11 cellular contexts compared by ENCODE assay signal in the genomic region with DNA sequence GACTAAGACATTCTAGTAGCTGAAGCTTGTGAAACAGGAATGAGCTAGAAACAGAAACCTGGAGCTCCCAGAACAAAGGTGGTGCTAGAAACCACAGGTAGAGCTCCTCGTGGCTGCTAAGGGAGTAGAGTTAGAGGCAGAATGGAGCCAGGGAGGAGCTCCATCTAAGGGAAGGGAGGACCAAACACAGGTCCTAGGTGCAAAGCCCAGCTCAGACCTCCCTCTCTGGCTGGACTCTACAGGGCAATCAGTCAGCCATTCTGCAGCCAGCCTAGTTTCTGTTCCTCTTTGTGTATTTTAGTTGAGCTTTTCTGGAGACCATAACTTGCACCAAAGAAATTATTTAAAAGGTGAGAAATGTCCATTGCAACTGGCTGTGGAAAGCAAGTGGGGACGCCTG.
DNase-seq lines count a peak whose midpoint lies in the region; ATAC-seq lines count a peak whose summit lies in the region.
"Had no signal": no experiment of that assay in that cellular context is flagged by ENCODE, and none has a peak within 500 bp of the region (broad histone marks: within the 10 kb centered on the region; RNA-seq: fewer than 3 reads in every experiment).

No MANE protein-coding gene starts in this region.

- H3K4me1 Mint-ChIP-seq in naive B cell: peaks cover 24 to 37% (median 29%) of the 10 kb centered on the region in 3 donors

- H3K36me3 Mint-ChIP-seq in naive B cell: peaks cover 19 to 31% of the 10 kb centered on the region in 2 donors

- peak; percentile 50 for DNase-seq in NAMALWA (ENCODE audit: low spot score)
- DNase-seq in naive B cell: no peak
- DNase-seq in NK-92 (lab: John Stamatoyannopoulos, UW; ENCODE audit: unreplicated experiment): no peak
- no peak for DNase-seq in T-helper 9 cell
- DNase-seq: NCI-H82 had no signal

- peaks cover 0 to 6% (median 3%) of the 10 kb centered on the region in 7 donors for H3K9me3 Mint-ChIP-seq in naive B cell
- H3K9me3 Mint-ChIP-seq: natural killer cell treated with Interleukin-12 subunit alpha and Interleukin-12 subunit beta and Interleukin-15 and Interleukin-18, amount 100 ng/mL, for 72 hours; stimulated activated naive CD8-positive, alpha-beta T cell treated with anti-CD3 and anti-CD28 coated beads, Interleukin-15, Interleukin-2, amounts not matched to agents 100 ng/mL and 50 ng/mL, for 24 hours had no signal

- ATAC-seq in GM18861 (IDR thresholded peaks at IDR 0.05; ENCODE audit: unreplicated experiment) (peak; percentile 74), GM21447 (IDR thresholded peaks at IDR 0.05; ENCODE audit: unreplicated experiment) (peak; percentile 61), naive B cell (ENCODE audit: low read depth in 2 of 2) (no peak), HG02840 (IDR thresholded peaks at IDR 0.05; ENCODE audit: low FRiP score, unreplicated experiment) (no peak), GM21717 (IDR thresholded peaks at IDR 0.05; ENCODE audit: unreplicated experiment) (no peak)

- no peak overlapping the region for H3K4me3 Mint-ChIP-seq in naive B cell
- H3K4me3 Mint-ChIP-seq: natural killer cell treated with Interleukin-12 subunit alpha and Interleukin-12 subunit beta and Interleukin-15 and Interleukin-18, amount 100 ng/mL, for 72 hours; stimulated activated naive CD8-positive, alpha-beta T cell treated with anti-CD3 and anti-CD28 coated beads, Interleukin-15, Interleukin-2, amounts not matched to agents 100 ng/mL and 50 ng/mL, for 24 hours had no signal

- H3K27ac Mint-ChIP-seq in naive B cell: peak overlapping the region; percentile 15 to 74 (median 35)
- H3K27ac Mint-ChIP-seq: natural killer cell treated with Interleukin-12 subunit alpha and Interleukin-12 subunit beta and Interleukin-15 and Interleukin-18, amount 100 ng/mL, for 72 hours; stimulated activated naive CD8-positive, alpha-beta T cell treated with anti-CD3 and anti-CD28 coated beads, Interleukin-15, Interleukin-2, amounts not matched to agents 100 ng/mL and 50 ng/mL, for 24 hours had no signal

- no peaks in the 10 kb centered on the region for H3K27me3 Mint-ChIP-seq in naive B cell
- H3K27me3 Mint-ChIP-seq: natural killer cell treated with Interleukin-12 subunit alpha and Interleukin-12 subunit beta and Interleukin-15 and Interleukin-18, amount 100 ng/mL, for 72 hours; stimulated activated naive CD8-positive, alpha-beta T cell treated with anti-CD3 and anti-CD28 coated beads, Interleukin-15, Interleukin-2, amounts not matched to agents 100 ng/mL and 50 ng/mL, for 24 hours had no signal

Comparison
In these comparisons a context has a peak if more than half of its experiments do, and no peak if none do; other contexts are left out.
1. ATAC-seq: peak in GM18861 (single experiment) and GM21447 (single experiment); none in naive B cell (0 of 2), HG02840 (single experiment) and GM21717 (single experiment).